In genomic region chr7:44320141-44320540, GRCh38 we compare ENCODE assay signal across 17 cellular contexts. TPM values are rescaled to one million over a fixed set of nuclear protein-coding genes. Genes with fewer than 3 reads are reported as not detected.
A peak's percentile ranks its signal among the peaks of the same experiment; 100 is the strongest.
DNase-seq lines count a peak whose midpoint lies in the region; ATAC-seq and TF ChIP-seq lines count a peak whose summit lies in the region.
"Had no signal": no experiment of that assay in that cellular context is flagged by ENCODE, and none has a peak within 500 bp of the region (broad histone marks: within the 10 kb centered on the region; RNA-seq: fewer than 3 reads in every experiment).

No MANE protein-coding gene starts in this region.

- no peaks in the 10 kb centered on the region for H3K27me3 ChIP-seq in right atrium auricular region
- peaks cover 9% of the 10 kb centered on the region for H3K27me3 ChIP-seq in PC-3 (ENCODE audit: low read length)

- H3K27ac ChIP-seq in right atrium auricular region (peak overlapping the region; percentile 89 to 95), PC-3 (ENCODE audit: low read length) (no peak overlapping the region)
- H3K27ac ChIP-seq: C4-2B, SJSA1 had no signal

- H3K36me3 ChIP-seq in right atrium auricular region (no peaks in the 10 kb centered on the region), PC-3 (ENCODE audit: low read depth, low read length) (no peaks in the 10 kb centered on the region)
- H3K36me3 ChIP-seq: SJSA1 had no signal

- no peak overlapping the region for H2AFZ ChIP-seq in PC-3 (ENCODE audit: low read length)

- H3K4me2 ChIP-seq in PC-3 (ENCODE audit: low read length): no peak overlapping the region

- H3K79me2 ChIP-seq in PC-3 (ENCODE audit: low read length): no peaks in the 10 kb centered on the region

- no peaks in the 10 kb centered on the region for H3K9me2 ChIP-seq in PC-3 (replicated peaks; ENCODE audit: low read length)

- H3K9me3 ChIP-seq in right atrium auricular region (no peaks in the 10 kb centered on the region), PC-3 (ENCODE audit: low read length) (peaks cover 10% of the 10 kb centered on the region; the same call in 1 of the 2 replicates)
- H3K9me3 ChIP-seq: SJSA1 had no signal

- H3K4me3 ChIP-seq in right atrium auricular region: no peak overlapping the region
- no peak overlapping the region for H3K4me3 ChIP-seq in PC-3 (ENCODE audit: low read length)
- H3K4me3 ChIP-seq: SJSA1 had no signal

- CTCF ChIA-PET in PC-3 (lab: Charles Lee): no interaction called here

- intact Hi-C loops in left cardiac atrium (cut with DNase I): no loop called here
- intact Hi-C loops in PC-3 (cut with micrococcal nuclease): no loop called here

- no peaks in the 10 kb centered on the region for H3F3A ChIP-seq in PC-3 (ENCODE audit: low read length, unreplicated experiment)

- no peak for DNase-seq in right atrium auricular region (ENCODE audit: low spot score)
- DNase-seq in left cardiac atrium: no peak
- DNase-seq in PC-3: peak; percentile 26
- peak; percentile 30 for DNase-seq in mesenteric fat pad (ENCODE audit: low spot score)
- DNase-seq in kidney glomerular epithelial cell (lab: John Stamatoyannopoulos, UW): no peak
- DNase-seq: AML-193, DMS79, GOT3, KG1, NCI-H1436, NCI-H2029, NCI-H345, NCI-H524 treated with DMSO at 0.1 percent for 48 hours had no signal

- H3K4me1 ChIP-seq in right atrium auricular region (peaks cover 0 to 34% of the 10 kb centered on the region in 2 donors), PC-3 (ENCODE audit: insufficient read depth, low read length) (no peaks in the 10 kb centered on the region)
- H3K4me1 ChIP-seq: SJSA1 had no signal

- TF ChIP-seq CTCF in right atrium auricular region (IDR thresholded peaks at IDR 0.05): no peak
- no peak for TF ChIP-seq CTCF in PC-3 (conservative IDR thresholded peaks at IDR 0.05; ENCODE audit: low read depth, low read length)

- no TSS peak for BruUV-seq in PC-3 (replicated peaks; lab: Mats Ljungman, UMichigan)

- POLR2A ChIA-PET in PC-3 (lab: Charles Lee; ENCODE audit: unreplicated experiment): interaction anchor here (0.5 kb wide), 1 partner anchor 679 kb away, joined by 7 read pairs; no protein-coding TSS in a partner anchor

- no peaks in the 10 kb centered on the region for H4K20me1 ChIP-seq in PC-3 (ENCODE audit: low read length)

- H3K9ac ChIP-seq in PC-3 (ENCODE audit: low read length): no peak overlapping the region

- no peak for ATAC-seq in left cardiac atrium
- ATAC-seq in PC-3: peak; percentile 52
- ATAC-seq in HG02970 (IDR thresholded peaks at IDR 0.05; ENCODE audit: low FRiP score, unreplicated experiment): no peak
- ATAC-seq in HG03378 (IDR thresholded peaks at IDR 0.05; ENCODE audit: unreplicated experiment): no peak

RNA-seq across cellular contexts. Expression of gene CAMK2B, which starts 5.3 kb away (rescaled TPM):
- total RNA-seq in right atrium auricular region: 10 to 100 TPM; 79.9 to 84.7 TPM
- total RNA-seq in left cardiac atrium: 10 to 100 TPM; 75.8 to 98.7 TPM
- total RNA-seq in PC-3 (2014; rRNA removed): 0.69 and 1.2 TPM in 2 replicates
- 1.2 TPM for total RNA-seq in mesenteric fat pad
- total RNA-seq: SJSA1 had no signal

Comparison
In these comparisons a context has a peak if more than half of its experiments do, and no peak if none do; other contexts are left out.
1. DNase-seq: peak in PC-3 (single experiment) and mesenteric fat pad (single experiment); none in right atrium auricular region (single experiment), left cardiac atrium (single experiment) and kidney glomerular epithelial cell (single experiment).
2. RNA of gene CAMK2B, which starts 5.3 kb away (total RNA-seq): 75.8 to 98.7 TPM in left cardiac atrium and 79.9 to 84.7 TPM in right atrium auricular region; 0.69 to 1.2 TPM in PC-3 and 1.2 TPM in mesenteric fat pad (single experiment); every median in the first group is over 10 times any median in the second.